32 cellular contexts compared by ENCODE assay signal in the genomic region with DNA sequence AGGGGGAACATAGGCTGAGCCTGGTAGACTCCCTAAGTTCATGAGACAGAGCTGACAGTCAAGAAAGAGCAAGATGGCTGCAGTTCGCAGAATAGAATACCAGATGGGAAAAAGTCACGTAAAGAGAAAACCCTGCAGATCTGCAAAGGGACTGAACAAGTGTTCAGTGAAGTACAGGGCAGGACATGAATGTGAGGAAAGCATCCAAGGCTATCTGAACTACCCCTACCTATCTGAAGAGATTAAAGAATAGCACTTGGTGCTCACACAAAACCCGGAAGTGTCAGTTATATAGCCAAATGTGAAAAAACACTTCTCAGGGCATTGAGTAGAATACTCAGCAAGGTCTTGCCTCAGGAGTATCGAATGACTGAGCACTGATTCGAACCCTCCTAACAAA.
"Had no signal": no experiment of that assay in that cellular context is flagged by ENCODE, and none has a peak within 500 bp of the region (broad histone marks: within the 10 kb centered on the region; RNA-seq: fewer than 3 reads in every experiment).

No MANE protein-coding gene starts in this region.

- H3K9me3 Mint-ChIP-seq: memory B cell; natural killer cell treated with Interleukin-12 subunit alpha and Interleukin-12 subunit beta and Interleukin-15 and Interleukin-18, amount 100 ng/mL, for 72 hours had no signal

- DNase-seq: colonic mucosa; effector CD8-positive, alpha-beta T cell; foreskin keratinocyte; heart right ventricle; hippocampal formation; left cardiac atrium; left lung; lower lobe of right lung; mucosa of descending colon; naive B cell; pancreas; retina; stimulated activated CD4-positive, alpha-beta T cell treated with anti-CD3 and anti-CD28 coated beads, Interleukin-12 subunit alpha, Interleukin-12 subunit beta, amount 100 ng/mL, for 4 hours; stimulated activated CD4-positive, alpha-beta T cell treated with anti-CD3 and anti-CD28 coated beads, Interleukin-1b, Interleukin-23, amount 100 ng/mL, for 48 hours; stimulated activated CD4-positive, alpha-beta T cell treated with anti-CD3 and anti-CD28 coated beads, Interleukin-4, amount 100 ng/mL, for 1 hour; stimulated activated CD8-positive, alpha-beta memory T cell treated with anti-CD3 and anti-CD28 coated beads, Interleukin-4, amount 100 ng/mL, for 48 hours; stimulated activated naive CD4-positive, alpha-beta T cell treated with Interleukin-2 at 50 U/mL for 16 hours; stomach; thyroid gland; trophoblast cell had no signal

- H3K27me3 Mint-ChIP-seq: dendritic cell treated with granulocyte-macrophage colony-stimulating factor and Interleukin-4, amounts not matched to agents 40 ng/mL and 50 ng/mL, for 4 days; memory B cell; naive B cell; natural killer cell treated with Interleukin-12 subunit alpha and Interleukin-12 subunit beta and Interleukin-15 and Interleukin-18, amount 100 ng/mL, for 72 hours had no signal

- ATAC-seq: foreskin keratinocyte; gastroesophageal sphincter; left lung; lower lobe of right lung; mucosa of descending colon; natural killer cell treated with Interleukin-12 subunit alpha and Interleukin-12 subunit beta and Interleukin-15 and Interleukin-18, amount 100 ng/mL, for 72 hours; pancreas; sciatic nerve had no signal

- H3K9me3 ChIP-seq: colonic mucosa, esophagus muscularis mucosa, gastroesophageal sphincter, lower lobe of right lung, mucosa of descending colon, neutrophil, pancreas, stomach, thyroid gland, vagina had no signal

- H3K4me1 ChIP-seq: colonic mucosa, foreskin keratinocyte, gastroesophageal sphincter, left lung, lower lobe of right lung, pancreas, stomach, thyroid gland, vagina had no signal

- H3K4me1 Mint-ChIP-seq: mesothelial cell of epicardium, neural crest cell had no signal

- H3K27me3 ChIP-seq: colonic mucosa, esophagus muscularis mucosa, foreskin keratinocyte, gastroesophageal sphincter, heart right ventricle, left lung, neutrophil, pancreas, stomach, thyroid gland, vagina had no signal

- H3K27ac ChIP-seq: colonic mucosa, esophagus muscularis mucosa, foreskin keratinocyte, gastroesophageal sphincter, left lung, lower lobe of right lung, neutrophil, pancreas, stomach, thyroid gland, vagina had no signal

- H3K36me3 ChIP-seq: colonic mucosa had no signal

- H3K4me3 ChIP-seq: colonic mucosa, esophagus muscularis mucosa, gastroesophageal sphincter, heart right ventricle, left lung, lower lobe of right lung, mucosa of descending colon, pancreas, smooth muscle cell, stomach, thyroid gland, vagina had no signal

- H3K27ac Mint-ChIP-seq: dendritic cell treated with granulocyte-macrophage colony-stimulating factor and Interleukin-4, amounts not matched to agents 40 ng/mL and 50 ng/mL, for 4 days; memory B cell; mesothelial cell of epicardium; natural killer cell treated with Interleukin-12 subunit alpha and Interleukin-12 subunit beta and Interleukin-15 and Interleukin-18, amount 100 ng/mL, for 72 hours had no signal

- H3K4me2 ChIP-seq: smooth muscle cell had no signal

- FAIRE-seq: endothelial cell of umbilical vein, pancreas had no signal

- H3K4me3 Mint-ChIP-seq: dendritic cell treated with granulocyte-macrophage colony-stimulating factor and Interleukin-4, amounts not matched to agents 40 ng/mL and 50 ng/mL, for 4 days; memory B cell; mesothelial cell of epicardium; naive B cell; natural killer cell treated with Interleukin-12 subunit alpha and Interleukin-12 subunit beta and Interleukin-15 and Interleukin-18, amount 100 ng/mL, for 72 hours; neural crest cell had no signal
